Comparison of ENCODE assay signal across 28 cellular contexts in the genomic region with DNA sequence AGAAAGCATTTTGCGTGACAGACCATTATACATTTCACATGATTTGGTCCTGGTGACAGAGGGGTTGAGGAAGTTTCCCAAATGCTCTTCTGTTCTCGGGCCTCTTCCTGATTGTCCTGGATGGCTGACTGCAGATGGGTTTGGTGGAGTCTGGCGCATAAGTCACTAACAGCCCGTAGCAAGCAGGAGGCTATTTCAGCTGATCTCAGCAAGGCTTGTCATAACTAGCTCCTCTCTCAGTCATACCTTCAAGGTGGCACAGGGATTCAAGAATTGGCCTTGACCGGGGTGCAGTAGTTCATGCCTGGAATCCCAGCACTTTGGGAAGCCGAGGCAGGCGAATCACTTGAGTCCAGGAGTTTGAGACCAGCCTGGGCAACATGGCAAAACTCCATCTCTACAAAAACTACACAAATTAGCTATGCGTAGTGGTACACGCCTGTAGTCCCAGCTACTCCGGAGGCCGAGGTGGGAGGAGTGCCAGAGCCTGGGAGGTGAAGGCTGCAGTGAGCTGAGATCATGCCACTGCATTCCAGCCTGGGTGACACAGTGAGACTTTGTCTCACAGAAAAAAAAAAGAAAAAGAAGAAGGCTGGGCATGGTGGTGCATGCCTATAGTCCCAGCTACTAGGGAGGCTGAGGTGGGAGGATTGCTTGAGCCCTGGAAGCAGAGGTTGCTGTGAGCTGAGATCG.
"Had no signal": no experiment of that assay in that cellular context is flagged by ENCODE, and none has a peak within 500 bp of the region (broad histone marks: within the 10 kb centered on the region; RNA-seq: fewer than 3 reads in every experiment).

No MANE protein-coding gene starts in this region.

- H3K9me3 ChIP-seq: adrenal gland, mucosa of descending colon, suprapubic skin, transverse colon had no signal

- H3K4me3 Mint-ChIP-seq: activated naive CD4-positive, alpha-beta T cell treated with anti-CD3 and anti-CD28 coated beads for 36 hours; activated naive CD8-positive, alpha-beta T cell treated with anti-CD3 and anti-CD28 coated beads for 36 hours; activated T-cell treated with anti-CD3 and anti-CD28 coated beads, Interleukin-2, amount 50 U/mL, for 72 hours; brain; natural killer cell treated with Interleukin-12 subunit alpha and Interleukin-12 subunit beta and Interleukin-15 and Interleukin-18, amount 100 ng/mL, for 72 hours; stimulated activated memory B cell treated with anti-CD40 and anti-IgM and Interleukin-4, amounts not matched to agents 10 μg/mL and 1 μg/mL and 100 μg/mL, for 72 hours; T-helper 2 cell treated with Interferon-gamma antibody and Interleukin-4, amounts not matched to agents 5 μg/mL and 100 μg/mL, for 36 hours had no signal

- H3K4me1 ChIP-seq: adrenal gland, esophagus muscularis mucosa had no signal

- H3K27ac Mint-ChIP-seq: activated naive CD4-positive, alpha-beta T cell treated with anti-CD3 and anti-CD28 coated beads for 36 hours; activated naive CD8-positive, alpha-beta T cell treated with anti-CD3 and anti-CD28 coated beads for 36 hours; activated T-cell treated with anti-CD3 and anti-CD28 coated beads, Interleukin-2, amount 50 U/mL, for 72 hours; brain; natural killer cell treated with Interleukin-12 subunit alpha and Interleukin-12 subunit beta and Interleukin-15 and Interleukin-18, amount 100 ng/mL, for 72 hours; stimulated activated memory B cell treated with anti-CD40 and anti-IgM and Interleukin-4, amounts not matched to agents 10 μg/mL and 1 μg/mL and 100 μg/mL, for 72 hours; T-helper 2 cell treated with Interferon-gamma antibody and Interleukin-4, amounts not matched to agents 5 μg/mL and 100 μg/mL, for 36 hours had no signal

- H3K9me3 Mint-ChIP-seq: activated naive CD4-positive, alpha-beta T cell treated with anti-CD3 and anti-CD28 coated beads for 36 hours; activated T-cell treated with anti-CD3 and anti-CD28 coated beads, Interleukin-2, amount 50 U/mL, for 72 hours; natural killer cell treated with Interleukin-12 subunit alpha and Interleukin-12 subunit beta and Interleukin-15 and Interleukin-18, amount 100 ng/mL, for 72 hours; stimulated activated memory B cell treated with anti-CD40 and anti-IgM and Interleukin-4, amounts not matched to agents 10 μg/mL and 1 μg/mL and 100 μg/mL, for 72 hours had no signal

- H3K27me3 ChIP-seq: adrenal gland, dorsolateral prefrontal cortex, esophagus muscularis mucosa, hepatocyte, suprapubic skin, transverse colon had no signal

- H3K4me2 ChIP-seq: hepatocyte had no signal

- DNase-seq: activated CD4-positive, alpha-beta T cell treated with anti-CD3 and anti-CD28 coated beads for 4 hours; activated CD4-positive, alpha-beta T cell treated with anti-CD3 and anti-CD28 coated beads, Interleukin-2, amount 50 U/mL, for 4 hours; activated effector memory CD4-positive, alpha-beta T cell treated with Interleukin-2 at 50 U/mL for 16 hours; activated naive CD4-positive, alpha-beta T cell treated with anti-CD3 and anti-CD28 coated beads for 36 hours; activated naive CD8-positive, alpha-beta T cell treated with anti-CD3 and anti-CD28 coated beads for 36 hours; activated T-cell treated with anti-CD3 and anti-CD28 coated beads for 4 hours; activated T-cell treated with anti-CD3 and anti-CD28 coated beads, Interleukin-2, amount 50 U/mL, for 72 hours; adrenal gland; aorta; effector memory CD4-positive, alpha-beta T cell; islet precursor cell; left cardiac atrium; left ventricle myocardium superior; mucosa of descending colon; posterior cingulate gyrus; right cardiac atrium; stimulated activated CD4-positive, alpha-beta T cell treated with anti-CD3 and anti-CD28 coated beads, Interleukin-4, amount 100 ng/mL, for 24 hours; T-helper 1 cell; transverse colon had no signal

- ATAC-seq: activated T-cell treated with anti-CD3 and anti-CD28 coated beads, Interleukin-2, amount 50 U/mL, for 72 hours; left ventricle myocardium superior; natural killer cell treated with Interleukin-12 subunit alpha and Interleukin-12 subunit beta and Interleukin-15 and Interleukin-18, amount 100 ng/mL, for 72 hours; right cardiac atrium; stimulated activated memory B cell treated with anti-CD40 and anti-IgM and Interleukin-4, amounts not matched to agents 10 μg/mL and 1 μg/mL and 100 μg/mL, for 72 hours had no signal

- H3K4me1 Mint-ChIP-seq: brain; stimulated activated memory B cell treated with anti-CD40 and anti-IgM and Interleukin-4, amounts not matched to agents 10 μg/mL and 1 μg/mL and 100 μg/mL, for 72 hours had no signal

- H3K4me3 ChIP-seq: adrenal gland, coronary artery, dorsolateral prefrontal cortex, esophagus muscularis mucosa, hepatocyte, mucosa of descending colon, suprapubic skin, transverse colon had no signal

- H3K27ac ChIP-seq: adrenal gland, coronary artery, dorsolateral prefrontal cortex, esophagus muscularis mucosa, hepatocyte, suprapubic skin, transverse colon had no signal
